Comparison of ENCODE assay signal across 16 cellular contexts in the genomic region with DNA sequence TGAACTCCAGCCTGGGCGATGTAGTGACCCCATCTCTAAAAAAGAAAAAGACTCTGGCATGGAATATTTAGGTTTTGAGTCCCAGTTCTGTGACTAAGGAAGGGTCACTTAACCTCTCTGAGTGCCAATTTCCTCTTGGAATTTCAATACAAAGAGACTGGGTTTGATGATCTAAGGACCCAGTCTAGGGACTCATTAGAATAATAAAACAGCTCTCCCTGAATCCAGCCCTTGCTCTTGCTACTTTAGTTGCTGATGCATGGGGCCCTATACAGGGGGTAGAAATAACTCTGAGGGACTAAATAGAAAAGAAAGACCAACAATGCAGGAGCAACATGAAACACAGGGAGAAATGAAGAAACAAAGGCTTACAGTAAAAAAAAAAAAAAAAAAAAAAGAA. TPM values are rescaled to one million over a fixed set of nuclear protein-coding genes. Genes with fewer than 3 reads are reported as not detected.
DNase-seq lines count a peak whose midpoint lies in the region; ATAC-seq and TF ChIP-seq lines count a peak whose summit lies in the region.
"Had no signal": no experiment of that assay in that cellular context is flagged by ENCODE, and none has a peak within 500 bp of the region (broad histone marks: within the 10 kb centered on the region; RNA-seq: fewer than 3 reads in every experiment).

No MANE protein-coding gene starts in this region.

- in situ Hi-C loops in gastrocnemius medialis (cut with MboI; ENCODE audit: low sequenced_read_pairs in 4 of 4), result no loop called here

- H3K36me3 ChIP-seq in HUES48 (ENCODE audit: control insufficient read depth, insufficient read depth, low read length), result no peaks in the 10 kb centered on the region
- no peaks in the 10 kb centered on the region for H3K36me3 ChIP-seq in iPS-20b (ENCODE audit: insufficient read depth, low read depth, low read length)
- H3K36me3 ChIP-seq in gastrocnemius medialis, result no peaks in the 10 kb centered on the region

- DNase-seq in astrocyte of the hippocampus (ENCODE audit: low read depth, low spot score) (peak; percentile 39), gastrocnemius medialis (no peak), NCI-H748 treated with DMSO at 0.1 percent for 48 hours (lab: John Stamatoyannopoulos, UW) (no peak), NCI-H1436 treated with DMSO at 0.1 percent for 48 hours (lab: John Stamatoyannopoulos, UW) (no peak)
- DNase-seq: AML-193, Caco-2, NCI-H1417 treated with DMSO at 0.1 percent for 48 hours, NCI-H2029 treated with DMSO at 0.1 percent for 48 hours, NCI-H510A treated with DMSO at 0.1 percent for 48 hours had no signal

- peaks cover 32% of the 10 kb centered on the region for H3K4me1 ChIP-seq in HUES48 (ENCODE audit: control insufficient read depth, insufficient read depth, low read length)
- peaks cover 36% of the 10 kb centered on the region for H3K4me1 ChIP-seq in iPS-20b (ENCODE audit: insufficient read depth, low read length)
- H3K4me1 ChIP-seq in gastrocnemius medialis, result peaks cover 77 to 82% of the 10 kb centered on the region in 2 donors
- H3K4me1 ChIP-seq: Caco-2 had no signal

- intact Hi-C loops in gastrocnemius medialis (cut with DNase I; ENCODE audit: low total_unique reads), result no loop called here

- TF ChIP-seq POLR2A in gastrocnemius medialis (IDR thresholded peaks at IDR 0.05) (no peak), GM18505 (IDR thresholded peaks at IDR 0.05; ENCODE audit: borderline replicate concordance, extremely low read depth, insufficient read depth, insufficient read length) (no peak)

- ATAC-seq in gastrocnemius medialis (no peak), GM18505 (IDR thresholded peaks at IDR 0.05; ENCODE audit: unreplicated experiment) (no peak)
- ATAC-seq: GM12878, HCT116 had no signal

- H3K9me3 ChIP-seq in HUES48 (ENCODE audit: control insufficient read depth, insufficient read depth, low read length) (no peaks in the 10 kb centered on the region), iPS-20b (ENCODE audit: insufficient read depth, low read depth, low read length) (no peaks in the 10 kb centered on the region), gastrocnemius medialis (no peaks in the 10 kb centered on the region)
- H3K9me3 ChIP-seq: Caco-2 had no signal

- H3K4me3 ChIP-seq in HUES48 (ENCODE audit: low read depth, low read length) (no peak overlapping the region), iPS-20b (ENCODE audit: low read length) (peak overlapping the region; percentile 48), gastrocnemius medialis (peak overlapping the region in 3 of 4 donors; percentile 5 to 44 (median 36))
- H3K4me3 ChIP-seq: GM12878 had no signal

- TF ChIP-seq CTCF in gastrocnemius medialis (IDR thresholded peaks at IDR 0.05 in 4 of 5, conservative IDR thresholded peaks at IDR 0.05 in 1 of 5), result no peak

- H3K27ac ChIP-seq in HUES48 (ENCODE audit: low read depth, low read length) (peak overlapping the region; percentile 47), iPS-20b (ENCODE audit: low read length) (no peak overlapping the region), gastrocnemius medialis (peak overlapping the region; percentile 94 to 99 (median 98))

- H3K9ac ChIP-seq in HUES48 (ENCODE audit: low read depth, low read length), result no peak overlapping the region
- no peak overlapping the region for H3K9ac ChIP-seq in iPS-20b (ENCODE audit: low read depth, low read length)

- H3K27me3 ChIP-seq in HUES48 (ENCODE audit: control insufficient read depth, insufficient read depth, low read length) (peaks cover 24% of the 10 kb centered on the region), iPS-20b (ENCODE audit: insufficient read depth, low read length) (peaks cover 52% of the 10 kb centered on the region), gastrocnemius medialis (no peaks in the 10 kb centered on the region)

RNA-seq across cellular contexts. Expression of gene C4orf54, which starts 12.6 kb away (rescaled TPM):
- 10 to 100 TPM; 30.6 to 68.3 (median 43.6) TPM for total RNA-seq in gastrocnemius medialis
- total RNA-seq: Caco-2, G401, GM12878, HT-29 had no signal
